In genomic region chr5:2523180-2523579, GRCh38 we compare ENCODE assay signal across 24 cellular contexts.
DNase-seq lines count a peak whose midpoint lies in the region; ATAC-seq, FAIRE-seq and TF ChIP-seq lines count a peak whose summit lies in the region.
"Had no signal": no experiment of that assay in that cellular context is flagged by ENCODE, and none has a peak within 500 bp of the region (broad histone marks: within the 10 kb centered on the region; RNA-seq: fewer than 3 reads in every experiment).

No MANE protein-coding gene starts in this region.

- H3K9ac ChIP-seq in BLaER1, result peak overlapping the region; percentile 48; the same call in 1 of the 2 replicates
- H3K9ac ChIP-seq in H1 (replicated peaks in 1 of 4; ENCODE audit: extremely low read depth in 1 of 4, low read depth in 3 of 4, low read length in 3 of 4), result no peak overlapping the region

- H3K27me3 Mint-ChIP-seq in neural crest cell (ENCODE audit: low read depth), result no peaks in the 10 kb centered on the region
- peaks cover 0 to 2% (median 1%) of the 10 kb centered on the region in 3 donors for H3K27me3 Mint-ChIP-seq in immature natural killer cell (ENCODE audit: low read depth in 3 of 3)

- no peak for TF ChIP-seq EP300 in H1 (IDR thresholded peaks at IDR 0.05; ENCODE audit: borderline replicate concordance in 1 of 2, low read depth in 2 of 2, low read length in 2 of 2)

- peak overlapping the region; percentile 78 for H3K4me2 ChIP-seq in BLaER1
- H3K4me2 ChIP-seq in H1 (ENCODE audit: insufficient read depth in 1 of 2, low read depth in 2 of 2, low read length in 2 of 2), result no peak overlapping the region

- H3K27ac ChIP-seq in BLaER1, result peak overlapping the region; percentile 86
- no peak overlapping the region for H3K27ac ChIP-seq in H1 (ENCODE audit: low read depth, low read length)
- no peak overlapping the region for H3K27ac ChIP-seq in heart left ventricle
- H3K27ac ChIP-seq: RWPE1, SK-N-MC had no signal

- peaks cover 6% of the 10 kb centered on the region; the same call in 1 of the 2 replicates for H3K23me2 ChIP-seq in H1 (ENCODE audit: low read depth, low read length)

- H3K36me3 ChIP-seq in BLaER1 (no peaks in the 10 kb centered on the region), H1 (ENCODE audit: control insufficient read depth in 2 of 4, insufficient read depth in 4 of 4, low read length in 3 of 4) (no peaks in the 10 kb centered on the region), heart left ventricle (no peaks in the 10 kb centered on the region)

- no peak overlapping the region for H3K56ac ChIP-seq in H1 (replicated peaks; ENCODE audit: insufficient read length, low read depth, low read length)

- H3K4ac ChIP-seq in H1 (replicated peaks; ENCODE audit: insufficient read length, low read depth, low read length), result no peak overlapping the region

- H3K4me3 ChIP-seq in BLaER1, result peak overlapping the region; percentile 41
- no peak overlapping the region for H3K4me3 ChIP-seq in H1 (ENCODE audit: extremely low read depth in 1 of 4, insufficient read depth in 2 of 4, low read depth in 3 of 4, low read length in 4 of 4)
- no peak overlapping the region for H3K4me3 ChIP-seq in heart left ventricle
- H3K4me3 ChIP-seq: SK-N-MC had no signal

- POLR2A ChIA-PET in H1 (lab: Charles Lee; ENCODE audit: partially characterized antibody), result no interaction called here

- no peak overlapping the region for H2AK5ac ChIP-seq in H1 (ENCODE audit: low read depth, low read length)

- WGBS in H1 (ENCODE audit: extremely low coverage in 1 of 2, insufficient coverage in 1 of 2, insufficient read length in 1 of 2, insufficient replicate concordance in 2 of 2, low coverage in 1 of 2, low lambda C conversion rate in 2 of 2, missing lambda C conversion rate in 1 of 2), 2 experiments, result 87% methylated on average over 12 of the region's 12 CpGs; no CpG with 5 or more reads in 1 of the 2 experiments
- WGBS in heart left ventricle, 4 donors, result 77 to 84% (median 82%) methylated on average over 12 of the region's 12 CpGs

- no peak overlapping the region for H2BK15ac ChIP-seq in H1 (ENCODE audit: low read length)

- no peak overlapping the region for H3K23ac ChIP-seq in H1 (ENCODE audit: insufficient read length)

- no peak for FAIRE-seq in H1 (lab: Jason Lieb, UNC)
- FAIRE-seq: D721Med, G401.6, HepG2 had no signal

- H3K36me3 Mint-ChIP-seq in neural crest cell (ENCODE audit: low read depth), result peaks cover 2% of the 10 kb centered on the region
- no peaks in the 10 kb centered on the region for H3K36me3 Mint-ChIP-seq in immature natural killer cell

- no peak overlapping the region for H2BK20ac ChIP-seq in H1 (ENCODE audit: low read length)

- H3K9me3 Mint-ChIP-seq in neural crest cell (peaks cover 8% of the 10 kb centered on the region), immature natural killer cell (peaks cover 0 to 2% (median 0%) of the 10 kb centered on the region in 6 donors)

- H3K79me1 ChIP-seq in H1 (ENCODE audit: low read depth, low read length), result no peaks in the 10 kb centered on the region

- ATAC-seq in heart left ventricle, result no peak
- ATAC-seq: HepG2 had no signal

- no peak overlapping the region for H3K14ac ChIP-seq in H1 (ENCODE audit: insufficient read length)

- TF ChIP-seq CTCF in H1 (IDR thresholded peaks at IDR 0.05; ENCODE audit: control extremely low read depth in 1 of 3, insufficient read depth in 1 of 3, low read depth in 1 of 3, low read length in 3 of 3), result no peak
- no peak for TF ChIP-seq CTCF in neural crest cell (conservative IDR thresholded peaks at IDR 0.05)
- TF ChIP-seq CTCF in heart left ventricle (IDR thresholded peaks at IDR 0.05), result no peak

- H2BK5ac ChIP-seq in H1 (ENCODE audit: low read depth, low read length), result no peak overlapping the region

- H4K91ac ChIP-seq in H1 (replicated peaks; ENCODE audit: insufficient read length, low read length), result no peak overlapping the region

- peaks cover 58% of the 10 kb centered on the region for H3K4me1 ChIP-seq in BLaER1
- H3K4me1 ChIP-seq in H1 (replicated peaks in 1 of 4; ENCODE audit: control insufficient read depth in 3 of 4, insufficient read depth in 4 of 4, low read length in 3 of 4), result peaks cover 0 to 2% (median 0%) of the 10 kb centered on the region in 4 experiments; a peak in 1 of 7 replicates
- H3K4me1 ChIP-seq in heart left ventricle, result no peaks in the 10 kb centered on the region

- H3K4me3 Mint-ChIP-seq in neural crest cell, result no peak overlapping the region
- no peak overlapping the region for H3K4me3 Mint-ChIP-seq in immature natural killer cell
- H3K4me3 Mint-ChIP-seq: CD4-positive, alpha-beta T cell had no signal

- DNase-seq in NCI-H2171 (lab: John Stamatoyannopoulos, UW), result peak; percentile 35
- no peak for DNase-seq in H1 (ENCODE audit: low read depth in 1 of 2, low spot score in 2 of 2)
- no peak for DNase-seq in neural crest cell (ENCODE audit: low read depth, low spot score)
- no peak for DNase-seq in NCI-H345 treated with DMSO at 0.1 percent for 48 hours (lab: John Stamatoyannopoulos, UW; ENCODE audit: unreplicated experiment)
- no peak for DNase-seq in MV-4-11 (lab: John Stamatoyannopoulos, UW)
- DNase-seq in immature natural killer cell, result no peak
- DNase-seq in heart left ventricle, result no peak
- DNase-seq: 8988T; CD4-positive, alpha-beta T cell; DMS53; Karpas-422; NCI-H1092 treated with DMSO at 0.1 percent for 48 hours; NCI-H1436 treated with DMSO at 0.1 percent for 48 hours; NCI-H187 treated with DMSO at 0.1 percent for 48 hours; NCI-H446 treated with DMSO at 0.1 percent for 48 hours; NCI-H526; NCI-H82; SIG-M5 had no signal

- no peak overlapping the region for H4K5ac ChIP-seq in H1 (ENCODE audit: insufficient read length, low read depth, low read length)

- H3K27me3 ChIP-seq in BLaER1, result no peaks in the 10 kb centered on the region
- H3K27me3 ChIP-seq in H1 (replicated peaks in 1 of 4; ENCODE audit: control insufficient read depth in 3 of 4, extremely low read depth in 1 of 4, insufficient read depth in 3 of 4, low read length in 3 of 4), result no peaks in the 10 kb centered on the region
- peaks cover 0 to 24% (median 0%) of the 10 kb centered on the region in 9 donors for H3K27me3 ChIP-seq in heart left ventricle

- H3K4me1 Mint-ChIP-seq in neural crest cell (peaks cover 24% of the 10 kb centered on the region), immature natural killer cell (no peaks in the 10 kb centered on the region)

- H3K27ac Mint-ChIP-seq in neural crest cell (ENCODE audit: unreplicated experiment), result peak overlapping the region; percentile 19
- H3K27ac Mint-ChIP-seq in immature natural killer cell, result no peak overlapping the region
- H3K27ac Mint-ChIP-seq: CD4-positive, alpha-beta T cell had no signal

- H2AFZ ChIP-seq in H1 (ENCODE audit: low read length), result 0 out of 2 replicates have a peak overlapping the region, but pooled peaks have one; percentile 8

- H4K20me1 ChIP-seq in BLaER1, result no peaks in the 10 kb centered on the region
- peaks cover 0 to 3% of the 10 kb centered on the region in 2 experiments for H4K20me1 ChIP-seq in H1 (replicated peaks in 1 of 2; ENCODE audit: control insufficient read depth in 1 of 2, insufficient read depth in 2 of 2, low read length in 2 of 2)

- no peak overlapping the region for H2BK120ac ChIP-seq in H1 (replicated peaks; ENCODE audit: low read depth, low read length)

- H3K18ac ChIP-seq in H1 (ENCODE audit: extremely low read depth, low read length), result no peak overlapping the region

- H3K79me2 ChIP-seq in H1 (ENCODE audit: control insufficient read depth in 1 of 2, insufficient read depth in 2 of 2, low read length in 2 of 2), result no peaks in the 10 kb centered on the region

- H4K8ac ChIP-seq in H1 (ENCODE audit: extremely low read depth, insufficient read depth, low read length), result peak overlapping the region; percentile 69; the same call in 1 of the 2 replicates

- H3K9me3 ChIP-seq in BLaER1 (peaks cover 29% of the 10 kb centered on the region), H1 (ENCODE audit: insufficient read depth in 2 of 2, low read depth in 1 of 2, low read length in 1 of 2) (no peaks in the 10 kb centered on the region), heart left ventricle (no peaks in the 10 kb centered on the region)

- H2BK12ac ChIP-seq in H1 (ENCODE audit: low read depth, low read length), result no peak overlapping the region

- intact Hi-C loops in heart left ventricle (cut with DNase I), result no loop called here

- TF ChIP-seq POLR2A in H1 (IDR thresholded peaks at IDR 0.05; ENCODE audit: control extremely low read depth in 1 of 2, low read depth in 2 of 2, low read length in 2 of 2), result no peak
- TF ChIP-seq POLR2A in heart left ventricle (IDR thresholded peaks at IDR 0.05), result no peak

- CTCF ChIA-PET in H1 (lab: Charles Lee; ENCODE audit: partially characterized antibody), result no interaction called here

- no peak for TF ChIP-seq RAD21 in H1 (IDR thresholded peaks at IDR 0.05 in 1 of 2, conservative IDR thresholded peaks at IDR 0.05 in 1 of 2; ENCODE audit: low read depth in 2 of 2, low read length in 2 of 2)

TF ChIP-seq in H1, 55 proteins besides CTCF, POLR2A, EP300 and RAD21:
- TF ChIP-seq SAP30 (IDR thresholded peaks at IDR 0.05; ENCODE audit: insufficient read depth, insufficient replicate concordance, low read length), result no peak
- no peak for TF ChIP-seq CEBPB (IDR thresholded peaks at IDR 0.05; ENCODE audit: low read depth, low read length)
- no peak for TF ChIP-seq TAF7 (optimal IDR thresholded peaks at IDR 0.05; ENCODE audit: borderline replicate concordance, low read depth, low read length)
- no peak for TF ChIP-seq BACH1 (IDR thresholded peaks at IDR 0.05; ENCODE audit: low read length)
- no peak for TF ChIP-seq SIX5 (IDR thresholded peaks at IDR 0.05; ENCODE audit: low read depth, low read length)
- no peak for TF ChIP-seq PHF8 (conservative IDR thresholded peaks at IDR 0.05; ENCODE audit: low read depth, low read length)
TF ChIP-seq in H1: peak in this region for 0.
